ENCODE assay signal across 27 cellular contexts in the genomic region with DNA sequence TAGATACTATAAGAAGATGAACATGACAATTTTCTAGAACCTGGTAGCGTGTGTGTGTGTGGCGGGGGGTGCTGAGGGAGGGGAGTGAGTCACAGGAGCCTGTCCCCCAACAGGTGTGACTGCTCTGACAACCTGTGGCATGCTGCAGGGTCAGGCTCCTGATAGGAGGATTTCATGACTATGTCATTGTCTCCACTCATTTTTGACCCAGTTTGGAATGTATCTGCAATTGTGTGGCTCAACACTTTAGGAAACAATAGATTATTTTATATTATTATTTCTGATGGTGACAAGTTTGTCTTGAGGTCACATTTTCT. TPM values are rescaled to one million over a fixed set of nuclear protein-coding genes. Genes with fewer than 3 reads are reported as not detected.
"Had no signal": no experiment of that assay in that cellular context is flagged by ENCODE, and none has a peak within 500 bp of the region (broad histone marks: within the 10 kb centered on the region; RNA-seq: fewer than 3 reads in every experiment).

No MANE protein-coding gene starts in this region.

- H3K9me3 Mint-ChIP-seq: activated naive CD4-positive, alpha-beta T cell treated with anti-CD3 and anti-CD28 coated beads, Interleukin-2, amount 50 U/mL, for 24 hours; activated naive CD8-positive, alpha-beta T cell treated with anti-CD3 and anti-CD28 coated beads, Interleukin-2, amount 50 U/mL, for 24 hours; activated T-helper 2 cell treated with anti-CD3 and anti-CD28 coated beads, Interferon-gamma antibody, Interleukin-2, Interleukin-4, amounts not matched to agents 10 μg/mL and 5 μg/mL and 100 μg/mL, durations not matched to agents 14 hours and 24 hours and 36 hours; effector memory CD8-positive, alpha-beta T cell; natural killer cell treated with Interleukin-12 subunit alpha and Interleukin-12 subunit beta and Interleukin-15 and Interleukin-18, amount 100 ng/mL, for 72 hours had no signal

- H3K4me3 ChIP-seq: esophagus squamous epithelium, left lung, lower lobe of right lung, pancreas, prostate gland, sigmoid colon, tibial nerve had no signal

- H3K27ac Mint-ChIP-seq: activated naive CD4-positive, alpha-beta T cell treated with anti-CD3 and anti-CD28 coated beads, Interleukin-2, amount 50 U/mL, for 24 hours; activated naive CD8-positive, alpha-beta T cell treated with anti-CD3 and anti-CD28 coated beads, Interleukin-2, amount 50 U/mL, for 24 hours; activated T-helper 2 cell treated with anti-CD3 and anti-CD28 coated beads, Interferon-gamma antibody, Interleukin-2, Interleukin-4, amounts not matched to agents 10 μg/mL and 5 μg/mL and 100 μg/mL, durations not matched to agents 14 hours and 24 hours and 36 hours; effector memory CD8-positive, alpha-beta T cell; natural killer cell treated with Interleukin-12 subunit alpha and Interleukin-12 subunit beta and Interleukin-15 and Interleukin-18, amount 100 ng/mL, for 72 hours had no signal

- H3K27ac ChIP-seq: esophagus squamous epithelium, lower lobe of right lung, pancreas, sigmoid colon, tibial nerve, WERI-Rb-1 had no signal

- H3K27me3 ChIP-seq: esophagus squamous epithelium, left lung, pancreas, sigmoid colon, tibial nerve had no signal

- H3K4me1 Mint-ChIP-seq: activated naive CD4-positive, alpha-beta T cell treated with anti-CD3 and anti-CD28 coated beads, Interleukin-2, amount 50 U/mL, for 24 hours; activated naive CD8-positive, alpha-beta T cell treated with anti-CD3 and anti-CD28 coated beads, Interleukin-2, amount 50 U/mL, for 24 hours had no signal

- ATAC-seq: activated CD4-positive, CD25-positive, alpha-beta regulatory T cell treated with anti-CD3 and anti-CD28 coated beads, Interleukin-2, amount 50 U/mL, for 24 hours; activated naive CD8-positive, alpha-beta T cell treated with anti-CD3 and anti-CD28 coated beads, Interleukin-2, amount 50 U/mL, for 24 hours; effector memory CD8-positive, alpha-beta T cell; left lung; lower lobe of right lung; natural killer cell treated with Interleukin-12 subunit alpha and Interleukin-12 subunit beta and Interleukin-15 and Interleukin-18, amount 100 ng/mL, for 72 hours; pancreas had no signal

- H3K27me3 Mint-ChIP-seq: activated naive CD4-positive, alpha-beta T cell treated with anti-CD3 and anti-CD28 coated beads, Interleukin-2, amount 50 U/mL, for 24 hours; activated naive CD8-positive, alpha-beta T cell treated with anti-CD3 and anti-CD28 coated beads, Interleukin-2, amount 50 U/mL, for 24 hours had no signal

- DNase-seq: activated CD4-positive, alpha-beta T cell treated with anti-CD3 and anti-CD28 coated beads for 48 hours; activated CD4-positive, alpha-beta T cell treated with anti-CD3 and anti-CD28 coated beads, Interleukin-2, amount 50 U/mL, for 48 hours; activated naive CD8-positive, alpha-beta T cell treated with anti-CD3 and anti-CD28 coated beads, Interleukin-2, amount 50 U/mL, for 24 hours; activated T-cell treated with anti-CD3 and anti-CD28 coated beads, Interleukin-2, amount 50 U/mL, for 48 hours; amygdala; caudate nucleus; cortex of kidney; effector memory CD8-positive, alpha-beta T cell; esophagus squamous epithelium; foreskin melanocyte; lower lobe of right lung; mesenchymal stem cell; pancreas; retina; sigmoid colon; stimulated activated CD4-positive, alpha-beta T cell treated with anti-CD3 and anti-CD28 coated beads, Interleukin-15, amount 100 ng/mL, for 24 hours; stimulated activated naive CD4-positive, alpha-beta T cell; WERI-Rb-1 had no signal

- H3K9me3 ChIP-seq: esophagus squamous epithelium, left lung, lower lobe of right lung, pancreas, prostate gland, sigmoid colon, tibial nerve had no signal

- H3K4me1 ChIP-seq: sigmoid colon, tibial nerve had no signal

- H3K36me3 Mint-ChIP-seq: activated naive CD4-positive, alpha-beta T cell treated with anti-CD3 and anti-CD28 coated beads, Interleukin-2, amount 50 U/mL, for 24 hours; natural killer cell treated with Interleukin-12 subunit alpha and Interleukin-12 subunit beta and Interleukin-15 and Interleukin-18, amount 100 ng/mL, for 72 hours had no signal

- H3K4me3 Mint-ChIP-seq: activated naive CD4-positive, alpha-beta T cell treated with anti-CD3 and anti-CD28 coated beads, Interleukin-2, amount 50 U/mL, for 24 hours; activated naive CD8-positive, alpha-beta T cell treated with anti-CD3 and anti-CD28 coated beads, Interleukin-2, amount 50 U/mL, for 24 hours; effector memory CD8-positive, alpha-beta T cell; natural killer cell treated with Interleukin-12 subunit alpha and Interleukin-12 subunit beta and Interleukin-15 and Interleukin-18, amount 100 ng/mL, for 72 hours had no signal

RNA-seq across cellular contexts. Expression of a gene that starts 57.7 kb away (rescaled TPM):
- total RNA-seq: endothelial cell of umbilical vein, glomerular endothelial cell had no signal
- polyA plus RNA-seq: endothelial cell of umbilical vein had no signal
